In genomic region chr3:28247286-28247685, GRCh38 we compare ENCODE assay signal across 15 cellular contexts.
"Had no signal": no experiment of that assay in that cellular context is flagged by ENCODE, and none has a peak within 500 bp of the region (broad histone marks: within the 10 kb centered on the region; RNA-seq: fewer than 3 reads in every experiment).

No MANE protein-coding gene starts in this region.

- H3K4me3 ChIP-seq: coronary artery, thoracic aorta, upper lobe of right lung had no signal

- ATAC-seq: activated naive CD4-positive, alpha-beta T cell treated with anti-CD3 and anti-CD28 coated beads, Interleukin-2, amount 50 U/mL, for 72 hours; upper lobe of right lung had no signal

- H3K9me3 ChIP-seq: thoracic aorta, upper lobe of right lung had no signal

- H3K27me3 Mint-ChIP-seq: activated CD4-positive, alpha-beta T cell treated with anti-CD3 and anti-CD28 coated beads, Interleukin-2, amount 10 ng/mL, durations not matched to agents 7 days and 5 days; brain had no signal

- H3K27ac Mint-ChIP-seq: activated CD4-positive, alpha-beta T cell treated with anti-CD3 and anti-CD28 coated beads, Interleukin-2, amount 10 ng/mL, durations not matched to agents 7 days and 5 days; activated naive CD4-positive, alpha-beta T cell treated with anti-CD3 and anti-CD28 coated beads, Interleukin-2, amount 50 U/mL, for 72 hours; brain had no signal

- H3K27ac ChIP-seq: coronary artery, thoracic aorta, upper lobe of right lung had no signal

- H3K27me3 ChIP-seq: upper lobe of right lung had no signal

- DNase-seq: activated CD4-positive, alpha-beta T cell treated with anti-CD3 and anti-CD28 coated beads, Interleukin-2, amount 10 ng/mL, durations not matched to agents 7 days and 5 days; activated CD4-positive, CD25-positive, alpha-beta regulatory T cell; activated T-cell treated with anti-CD3 and anti-CD28 coated beads, Interleukin-2, amount 50 U/mL, for 1 hour; amniotic stem cell; central memory CD4-positive, alpha-beta T cell; effector CD4-positive, alpha-beta T cell; foreskin fibroblast; glutamatergic neuron; stimulated activated CD4-positive, alpha-beta T cell treated with anti-CD3 and anti-CD28 coated beads, Interleukin-1b, Interleukin-23, amount 100 ng/mL, for 48 hours; upper lobe of right lung had no signal

- H3K9me3 Mint-ChIP-seq: activated CD4-positive, alpha-beta T cell treated with anti-CD3 and anti-CD28 coated beads, Interleukin-2, amount 10 ng/mL, durations not matched to agents 7 days and 5 days had no signal

- H3K36me3 ChIP-seq: thoracic aorta, upper lobe of right lung had no signal

- H3K4me3 Mint-ChIP-seq: activated CD4-positive, alpha-beta T cell treated with anti-CD3 and anti-CD28 coated beads, Interleukin-2, amount 10 ng/mL, durations not matched to agents 7 days and 5 days; neural crest cell had no signal
